Comparison of ENCODE assay signal across 8 cellular contexts in the genomic region with DNA sequence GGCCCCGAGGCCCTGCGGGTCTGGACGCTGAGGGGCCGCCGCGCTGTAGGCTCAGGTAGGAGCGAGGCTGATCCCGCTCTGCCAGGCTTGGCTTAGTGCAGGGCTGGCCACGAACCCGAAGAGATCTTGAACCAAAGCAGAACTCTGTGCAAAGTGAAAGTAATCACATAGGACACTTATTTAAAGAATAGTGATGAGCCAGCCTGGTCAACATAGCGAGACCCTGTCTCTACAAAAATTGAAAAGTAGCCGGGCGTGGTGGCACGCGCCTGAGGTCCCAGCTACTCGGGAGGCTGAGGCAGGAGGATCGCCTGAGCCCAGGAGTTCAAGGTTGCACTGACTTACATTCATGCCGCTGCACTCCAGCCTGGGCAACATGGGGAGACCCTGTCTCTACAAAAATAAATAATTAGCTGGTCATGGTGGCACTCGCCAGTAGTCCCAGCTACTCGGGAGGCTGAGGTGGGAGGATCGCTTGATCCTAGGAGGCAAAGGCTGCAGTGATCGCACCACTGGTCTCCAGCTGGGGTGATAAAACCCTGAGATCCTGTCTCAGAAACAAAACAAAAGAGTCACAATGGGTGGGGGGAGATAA. TPM values are rescaled to one million over a fixed set of nuclear protein-coding genes. Genes with fewer than 3 reads are reported as not detected.
A peak's percentile ranks its signal among the peaks of the same experiment; 100 is the strongest.
DNase-seq lines count a peak whose midpoint lies in the region; TF ChIP-seq lines count a peak whose summit lies in the region.

No MANE protein-coding gene starts in this region.

- H3K27ac ChIP-seq in SJCRH30 (peak overlapping the region; percentile 74), smooth muscle cell (ENCODE audit: low read depth) (peak overlapping the region; percentile 83)

- H3K9ac ChIP-seq in smooth muscle cell (ENCODE audit: low read depth), result peak overlapping the region; percentile 79

- peaks cover 43% of the 10 kb centered on the region for H3K36me3 Mint-ChIP-seq in activated CD4-positive, alpha-beta T cell treated with anti-CD3 and anti-CD28 coated beads, Interleukin-2, amount 10 ng/mL, durations not matched to agents 24 days and 14 days (ENCODE audit: low read depth)

- H2AFZ ChIP-seq in smooth muscle cell (ENCODE audit: low read depth), result peak overlapping the region; percentile 95

- peak overlapping the region; percentile 97 for H3K27ac Mint-ChIP-seq in activated CD4-positive, alpha-beta T cell treated with anti-CD3 and anti-CD28 coated beads, Interleukin-2, amount 10 ng/mL, durations not matched to agents 24 days and 14 days

- peaks cover 16% of the 10 kb centered on the region for H3K79me2 ChIP-seq in smooth muscle cell (ENCODE audit: low read depth)

- H3K4me1 Mint-ChIP-seq in activated CD4-positive, alpha-beta T cell treated with anti-CD3 and anti-CD28 coated beads, Interleukin-2, amount 10 ng/mL, durations not matched to agents 24 days and 14 days, result peaks cover 36% of the 10 kb centered on the region

- peak overlapping the region; percentile 90 for H3K4me2 ChIP-seq in smooth muscle cell

- intact Hi-C loops in activated CD4-positive, alpha-beta T cell treated with anti-CD3 and anti-CD28 coated beads, Interleukin-2, amount 10 ng/mL, durations not matched to agents 24 days and 14 days (cut with micrococcal nuclease), result loop anchor here (2.0 to 10.0 kb wide), 3 partner anchors 112 to 378 kb away; a partner anchor contains a TSS

- WGBS in smooth muscle cell (ENCODE audit: low lambda C conversion rate), result 25% methylated on average over 22 of the region's 22 CpGs

- in situ Hi-C loops in G401 (cut with HindIII; ENCODE audit: low sequenced_read_pairs), result no loop called here

- H3K4me1 ChIP-seq in SJCRH30 (peaks cover 3% of the 10 kb centered on the region; the same call in 1 of the 2 replicates), smooth muscle cell (ENCODE audit: low read depth) (peaks cover 9% of the 10 kb centered on the region)

- peak overlapping the region; percentile 96 for H3K4me3 Mint-ChIP-seq in activated CD4-positive, alpha-beta T cell treated with anti-CD3 and anti-CD28 coated beads, Interleukin-2, amount 10 ng/mL, durations not matched to agents 24 days and 14 days

- H3K4me3 ChIP-seq in SJCRH30 (peak overlapping the region; percentile 97), fibroblast of villous mesenchyme (ENCODE audit: low read depth, low read length) (peak overlapping the region; percentile 94), smooth muscle cell (peak overlapping the region; percentile 76)

- H3F3A ChIP-seq in smooth muscle cell (ENCODE audit: low read depth), result no peaks in the 10 kb centered on the region

- H3K36me3 ChIP-seq in SJCRH30, result peaks cover 30% of the 10 kb centered on the region
- no peaks in the 10 kb centered on the region for H3K36me3 ChIP-seq in smooth muscle cell (ENCODE audit: low read depth)

- DNase-seq in activated CD4-positive, alpha-beta T cell treated with anti-CD3 and anti-CD28 coated beads, Interleukin-2, amount 10 ng/mL, durations not matched to agents 24 days and 14 days, result no peak
- no peak for DNase-seq in activated CD4-positive, alpha-beta T cell treated with anti-CD3 and anti-CD28 coated beads, Interleukin-2, amount 50 U/mL, for 4 hours
- no peak for DNase-seq in SJCRH30
- no peak for DNase-seq in fibroblast of villous mesenchyme (ENCODE audit: low read depth)
- no peak for DNase-seq in smooth muscle cell (lab: John Stamatoyannopoulos, UW; ENCODE audit: unreplicated experiment)
- DNase-seq in germinal center (ENCODE audit: low spot score), result no peak
- DNase-seq in G401 (ENCODE audit: low spot score), result no peak
- no peak for DNase-seq in anterior cingulate cortex (lab: John Stamatoyannopoulos, UW)

- peaks cover 5% of the 10 kb centered on the region for H3K9me3 Mint-ChIP-seq in activated CD4-positive, alpha-beta T cell treated with anti-CD3 and anti-CD28 coated beads, Interleukin-2, amount 10 ng/mL, durations not matched to agents 24 days and 14 days

- TF ChIP-seq CTCF in fibroblast of villous mesenchyme (IDR thresholded peaks at IDR 0.05; ENCODE audit: insufficient read depth, low read depth, low read length) (no peak), smooth muscle cell (IDR thresholded peaks at IDR 0.05; ENCODE audit: borderline replicate concordance, insufficient read depth, poor library complexity, severe bottlenecking) (no peak)

- no peaks in the 10 kb centered on the region for H4K20me1 ChIP-seq in smooth muscle cell (ENCODE audit: low read depth)

- H3K9me3 ChIP-seq in SJCRH30 (replicated peaks) (no peaks in the 10 kb centered on the region), smooth muscle cell (replicated peaks; ENCODE audit: low read depth) (no peaks in the 10 kb centered on the region)

- H3K27me3 ChIP-seq in SJCRH30 (no peaks in the 10 kb centered on the region), smooth muscle cell (ENCODE audit: low read depth) (no peaks in the 10 kb centered on the region)

- H3K27me3 Mint-ChIP-seq in activated CD4-positive, alpha-beta T cell treated with anti-CD3 and anti-CD28 coated beads, Interleukin-2, amount 10 ng/mL, durations not matched to agents 24 days and 14 days, result no peaks in the 10 kb centered on the region

RNA-seq across cellular contexts. Expression of a gene that starts 0.5 kb away (rescaled TPM):
- 29.4 and 30.0 TPM in 2 replicates for total RNA-seq in activated CD4-positive, alpha-beta T cell treated with anti-CD3 and anti-CD28 coated beads, Interleukin-2, amount 10 ng/mL, durations not matched to agents 24 days and 14 days
- 21.2 and 22.0 TPM in 2 replicates for total RNA-seq in SJCRH30 (2014; rRNA removed; shearing (Covaris generic))
- total RNA-seq in fibroblast of villous mesenchyme (11.9 and 13.4 TPM in 2 replicates), smooth muscle cell (8.0 and 11.5 TPM in 2 replicates)
- 6.2 and 10.0 TPM in 2 replicates for polyA plus RNA-seq in smooth muscle cell
- 7.6 and 10.6 TPM in 2 replicates for total RNA-seq in G401 (2014; rRNA removed; shearing (Covaris generic))

RNA-seq across cellular contexts. Expression of a gene that starts 19.2 kb away (rescaled TPM):
- total RNA-seq in activated CD4-positive, alpha-beta T cell treated with anti-CD3 and anti-CD28 coated beads, Interleukin-2, amount 10 ng/mL, durations not matched to agents 24 days and 14 days, result 0.50 and 0.61 TPM in 2 replicates
- total RNA-seq in SJCRH30 (2014; rRNA removed; shearing (Covaris generic)), result 0.32 and 0.61 TPM in 2 replicates
- 0.43 and 1.6 TPM in 2 replicates for total RNA-seq in fibroblast of villous mesenchyme
- total RNA-seq in smooth muscle cell, result 3.3 and 4.7 TPM in 2 replicates
- polyA plus RNA-seq in smooth muscle cell, result 3.6 and 5.4 TPM in 2 replicates
- 0.12 TPM in 1 of 2 replicates, not detected in the other for total RNA-seq in G401 (2014; rRNA removed; shearing (Covaris generic))

RNA-seq across cellular contexts. Expression of a gene that starts 58.8 kb away (rescaled TPM):
- 76.2 and 76.4 TPM in 2 replicates for total RNA-seq in activated CD4-positive, alpha-beta T cell treated with anti-CD3 and anti-CD28 coated beads, Interleukin-2, amount 10 ng/mL, durations not matched to agents 24 days and 14 days
- total RNA-seq in SJCRH30 (2014; rRNA removed; shearing (Covaris generic)), result 64.3 and 79.9 TPM in 2 replicates
- 75.7 and 88.5 TPM in 2 replicates for total RNA-seq in fibroblast of villous mesenchyme
- 55.5 and 67.2 TPM in 2 replicates for total RNA-seq in smooth muscle cell
- 21.6 and 33.4 TPM in 2 replicates for polyA plus RNA-seq in smooth muscle cell
- 40.9 and 48.6 TPM in 2 replicates for total RNA-seq in G401 (2014; rRNA removed; shearing (Covaris generic))
